14 cellular contexts compared by ENCODE assay signal in genomic region chr6:72316675-72317380, GRCh38.
"Had no signal": no experiment of that assay in that cellular context is flagged by ENCODE, and none has a peak within 500 bp of the region (broad histone marks: within the 10 kb centered on the region; RNA-seq: fewer than 3 reads in every experiment).

No MANE protein-coding gene starts in this region.

- H3K9ac ChIP-seq: SK-N-SH had no signal

- H3K4me1 Mint-ChIP-seq: activated CD4-positive, alpha-beta memory T cell treated with anti-CD3 and anti-CD28 coated beads, Interleukin-2, amount 10 ng/mL, durations not matched to agents 7 days and 5 days; mesothelial cell of epicardium; T-cell had no signal

- H3K27ac ChIP-seq: foreskin keratinocyte, thyroid gland, VCaP had no signal

- DNase-seq: activated CD4-positive, alpha-beta memory T cell treated with anti-CD3 and anti-CD28 coated beads, Interleukin-2, amount 10 ng/mL, durations not matched to agents 7 days and 5 days; activated CD4-positive, alpha-beta T cell treated with anti-CD3 and anti-CD28 coated beads for 4 hours; activated gamma-delta T cell treated with Interleukin-2 at 50 U/mL for 16 hours; anterior cingulate cortex; effector memory CD4-positive, alpha-beta T cell; foreskin keratinocyte; SK-N-SH; T-cell; T1000; thyroid gland had no signal

- H3K27me3 ChIP-seq: thyroid gland had no signal

- H3K4me1 ChIP-seq: foreskin keratinocyte, thyroid gland had no signal

- H3K9me3 Mint-ChIP-seq: activated CD4-positive, alpha-beta memory T cell treated with anti-CD3 and anti-CD28 coated beads, Interleukin-2, amount 10 ng/mL, durations not matched to agents 7 days and 5 days; dendritic cell treated with granulocyte-macrophage colony-stimulating factor and Interleukin-4, amounts not matched to agents 40 ng/mL and 50 ng/mL, for 4 days; mesothelial cell of epicardium had no signal

- H3K27me3 Mint-ChIP-seq: activated CD4-positive, alpha-beta memory T cell treated with anti-CD3 and anti-CD28 coated beads, Interleukin-2, amount 10 ng/mL, durations not matched to agents 7 days and 5 days; dendritic cell treated with granulocyte-macrophage colony-stimulating factor and Interleukin-4, amounts not matched to agents 40 ng/mL and 50 ng/mL, for 4 days; T-cell had no signal

- H3K36me3 Mint-ChIP-seq: mesothelial cell of epicardium, T-cell had no signal

- H3K27ac Mint-ChIP-seq: activated CD4-positive, alpha-beta memory T cell treated with anti-CD3 and anti-CD28 coated beads, Interleukin-2, amount 10 ng/mL, durations not matched to agents 7 days and 5 days; dendritic cell treated with granulocyte-macrophage colony-stimulating factor and Interleukin-4, amounts not matched to agents 40 ng/mL and 50 ng/mL, for 4 days; mesothelial cell of epicardium; T-cell had no signal

- H3K4me3 ChIP-seq: smooth muscle cell, thyroid gland had no signal

- H3K36me3 ChIP-seq: thyroid gland had no signal

- H3K4me3 Mint-ChIP-seq: activated CD4-positive, alpha-beta memory T cell treated with anti-CD3 and anti-CD28 coated beads, Interleukin-2, amount 10 ng/mL, durations not matched to agents 7 days and 5 days; dendritic cell treated with granulocyte-macrophage colony-stimulating factor and Interleukin-4, amounts not matched to agents 40 ng/mL and 50 ng/mL, for 4 days; mesothelial cell of epicardium; T-cell had no signal

- H3K9me3 ChIP-seq: SK-N-SH, thyroid gland had no signal
